ENCODE assay signal across 31 cellular contexts in the genomic region with DNA sequence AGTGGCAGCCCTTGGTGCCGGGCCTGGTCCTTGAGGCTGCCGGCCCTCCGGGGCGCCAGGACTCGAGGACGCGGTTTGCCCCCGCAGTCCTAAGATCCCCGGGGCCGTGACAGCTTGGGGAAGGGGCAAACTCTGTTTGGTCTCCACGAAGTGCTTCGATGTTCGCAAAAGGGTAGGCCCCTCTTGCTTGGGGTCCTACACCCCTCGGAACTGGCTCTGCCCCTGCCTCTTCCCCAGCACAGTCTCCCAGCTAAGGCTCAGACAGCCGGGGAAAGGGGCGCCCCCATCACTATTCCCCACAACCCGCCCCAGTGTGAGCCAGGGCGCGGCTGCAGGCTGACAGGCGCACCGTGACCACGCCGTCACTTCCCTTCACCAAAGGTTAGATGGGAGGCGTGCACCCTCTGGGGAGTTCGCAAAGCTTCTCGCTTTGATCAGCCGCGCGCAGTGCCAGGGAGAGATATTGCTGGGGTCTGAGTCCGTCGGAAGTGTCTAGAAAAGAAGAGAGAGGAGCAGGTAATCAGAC. TPM values are rescaled to one million over a fixed set of nuclear protein-coding genes. Genes with fewer than 3 reads are reported as not detected.
DNase-seq lines count a peak whose midpoint lies in the region; ATAC-seq and TF ChIP-seq lines count a peak whose summit lies in the region.
"Had no signal": no experiment of that assay in that cellular context is flagged by ENCODE, and none has a peak within 500 bp of the region (broad histone marks: within the 10 kb centered on the region; RNA-seq: fewer than 3 reads in every experiment).

No MANE protein-coding gene starts in this region.

- no peaks in the 10 kb centered on the region for H3K36me3 Mint-ChIP-seq in WTC11
- no peaks in the 10 kb centered on the region for H3K36me3 Mint-ChIP-seq in endothelial cell (ENCODE audit: low read depth, unreplicated experiment)

- H3K27ac Mint-ChIP-seq in WTC11 (no peak overlapping the region), endothelial cell (ENCODE audit: unreplicated experiment) (no peak overlapping the region)
- H3K27ac Mint-ChIP-seq: activated CD4-positive, alpha-beta T cell treated with anti-CD3 and anti-CD28 coated beads for 36 hours; activated naive CD4-positive, alpha-beta T cell treated with anti-CD3 and anti-CD28 coated beads for 36 hours; activated T-cell treated with anti-CD3 and anti-CD28 coated beads, Interleukin-2, amount 50 U/mL, for 24 hours; T-helper 1 cell treated with Interleukin-12 subunit alpha and Interleukin-12 subunit beta and Interleukin-4 antibody, amounts not matched to agents 30 μg/mL and 1 μg/mL, for 36 hours had no signal

- peaks cover 91% of the 10 kb centered on the region for H3K27me3 Mint-ChIP-seq in WTC11 (ENCODE audit: low read depth)
- peaks cover 21% of the 10 kb centered on the region for H3K27me3 Mint-ChIP-seq in endothelial cell (ENCODE audit: unreplicated experiment)

- peaks cover 93% of the 10 kb centered on the region for H3K27me3 ChIP-seq in iPS-18a (ENCODE audit: control insufficient read depth, insufficient read depth, low read length)

- no peak for TF ChIP-seq CTCF in GM12865 (IDR thresholded peaks at IDR 0.05; ENCODE audit: insufficient read depth, low read depth, low read length, missing control alignments)
- TF ChIP-seq CTCF in WTC11 (IDR thresholded peaks at IDR 0.05), result no peak
- TF ChIP-seq CTCF in retinal pigment epithelial cell (conservative IDR thresholded peaks at IDR 0.05; ENCODE audit: low read depth, low read length), result no peak
- no peak for TF ChIP-seq CTCF in endothelial cell (IDR thresholded peaks at IDR 0.05; ENCODE audit: unreplicated experiment)

- no peak overlapping the region for H3K9ac ChIP-seq in iPS-18a (ENCODE audit: low read length)

- peaks cover 51% of the 10 kb centered on the region for H3K4me1 Mint-ChIP-seq in WTC11
- H3K4me1 Mint-ChIP-seq in endothelial cell (ENCODE audit: unreplicated experiment), result peaks cover 12% of the 10 kb centered on the region
- H3K4me1 Mint-ChIP-seq: activated CD4-positive, alpha-beta T cell treated with anti-CD3 and anti-CD28 coated beads for 36 hours had no signal

- H3K27ac ChIP-seq in iPS-18a (ENCODE audit: low read length), result no peak overlapping the region
- H3K27ac ChIP-seq: heart right ventricle, neutrophil had no signal

- H3K4me1 ChIP-seq in iPS-18a (ENCODE audit: control insufficient read depth, low read depth, low read length), result peaks cover 42% of the 10 kb centered on the region
- H3K4me1 ChIP-seq: heart right ventricle had no signal

- no peaks in the 10 kb centered on the region for H3K9me3 ChIP-seq in iPS-18a (ENCODE audit: control insufficient read depth, low read depth, low read length)
- H3K9me3 ChIP-seq: heart right ventricle, neutrophil had no signal

- H3K9me3 Mint-ChIP-seq in WTC11 (no peaks in the 10 kb centered on the region), endothelial cell (ENCODE audit: unreplicated experiment) (no peaks in the 10 kb centered on the region)
- H3K9me3 Mint-ChIP-seq: activated naive CD4-positive, alpha-beta T cell treated with anti-CD3 and anti-CD28 coated beads for 36 hours; activated T-cell treated with anti-CD3 and anti-CD28 coated beads, Interleukin-2, amount 50 U/mL, for 24 hours; T-helper 1 cell treated with Interleukin-12 subunit alpha and Interleukin-12 subunit beta and Interleukin-4 antibody, amounts not matched to agents 30 μg/mL and 1 μg/mL, for 36 hours had no signal

- DNase-seq in GM12865 (ENCODE audit: low read depth) (peak; percentile 5), WTC11 (ENCODE audit: low spot score) (peak; percentile 47), retinal pigment epithelial cell (ENCODE audit: low read depth) (no peak), anterior cingulate cortex (lab: John Stamatoyannopoulos, UW) (no peak), KG1 (lab: John Stamatoyannopoulos, UW) (no peak), GM19238 (ENCODE audit: insufficient read length, low spot score) (no peak), endothelial cell (ENCODE audit: low spot score) (no peak)
- DNase-seq: ACHN; activated CD4-positive, alpha-beta T cell treated with anti-CD3 and anti-CD28 coated beads for 36 hours; activated naive CD4-positive, alpha-beta T cell treated with anti-CD3 and anti-CD28 coated beads for 36 hours; activated T-cell treated with anti-CD3 and anti-CD28 coated beads, Interleukin-2, amount 50 U/mL, for 24 hours; amniotic stem cell; central memory CD4-positive, alpha-beta T cell; COR-L47; DMS79 treated with DMSO at 0.1 percent for 48 hours; heart right ventricle; NCI-H1105 treated with DMSO at 0.1 percent for 48 hours; NCI-H2029; NCI-H226; NCI-H774; RPMI8226 had no signal

- CTCF ChIA-PET in WTC11 (lab: Charles Lee), result interaction anchor here (0.5 to 2.3 kb wide), 10 partner anchors 9 to 249 kb away, joined by 3 to 9 read pairs (median 5); no protein-coding TSS in a partner anchor

- peak; percentile 49 for ATAC-seq in WTC11
- ATAC-seq: activated CD4-positive, alpha-beta T cell treated with anti-CD3 and anti-CD28 coated beads for 36 hours; heart right ventricle had no signal

- POLR2A ChIA-PET in WTC11 (lab: Charles Lee), result interaction anchor here (1.0 to 3.0 kb wide), 4 partner anchors 9 to 78 kb away, joined by 3 to 10 read pairs (median 4); no protein-coding TSS in a partner anchor

- H3K4me3 ChIP-seq in GM12865 (ENCODE audit: low read depth, low read length) (no peak overlapping the region), iPS-18a (ENCODE audit: low read length) (peak overlapping the region; percentile 50), retinal pigment epithelial cell (ENCODE audit: low read length) (peak overlapping the region; percentile 95)
- H3K4me3 ChIP-seq: heart right ventricle had no signal

- H3K36me3 ChIP-seq in iPS-18a (ENCODE audit: control insufficient read depth, low read depth, low read length), result no peaks in the 10 kb centered on the region
- H3K36me3 ChIP-seq: heart right ventricle, neutrophil had no signal

- peak overlapping the region; percentile 75 for H3K4me3 Mint-ChIP-seq in WTC11
- H3K4me3 Mint-ChIP-seq in endothelial cell (ENCODE audit: unreplicated experiment), result no peak overlapping the region
- H3K4me3 Mint-ChIP-seq: activated CD4-positive, alpha-beta T cell treated with anti-CD3 and anti-CD28 coated beads for 36 hours; activated naive CD4-positive, alpha-beta T cell treated with anti-CD3 and anti-CD28 coated beads for 36 hours; activated T-cell treated with anti-CD3 and anti-CD28 coated beads, Interleukin-2, amount 50 U/mL, for 24 hours; T-helper 1 cell treated with Interleukin-12 subunit alpha and Interleukin-12 subunit beta and Interleukin-4 antibody, amounts not matched to agents 30 μg/mL and 1 μg/mL, for 36 hours had no signal

TF ChIP-seq in WTC11, 78 proteins besides CTCF, POLR2A, EP300 and RAD21:
- TF ChIP-seq SMAD3 (CRISPR knock-in tag; IDR thresholded peaks at IDR 0.05; ENCODE audit: borderline replicate concordance), result no peak
- 0 out of 2 replicates have a peak, but pooled peaks have one; percentile 55 for TF ChIP-seq KAT7 (CRISPR knock-in tag; IDR thresholded peaks at IDR 0.05; ENCODE audit: borderline replicate concordance)

RNA-seq across cellular contexts. Expression of gene OTX2, which starts 7.2 kb away (rescaled TPM):
- 30.1 to 34.4 TPM (median 32.5 TPM) in 3 replicates for total RNA-seq in WTC11 (2021)
- total RNA-seq in endothelial cell (ENCODE audit: unreplicated experiment), result 12.0 TPM
- total RNA-seq: activated CD4-positive, alpha-beta T cell treated with anti-CD3 and anti-CD28 coated beads for 36 hours; activated CD8-positive, alpha-beta memory T cell treated with anti-CD3 and anti-CD28 coated beads for 36 hours; activated naive CD4-positive, alpha-beta T cell treated with anti-CD3 and anti-CD28 coated beads for 36 hours; dermis microvascular lymphatic vessel endothelial cell; epithelial cell of proximal tubule; heart right ventricle; lung microvascular endothelial cell; MCF 10A; pulmonary artery endothelial cell; skeletal muscle tissue had no signal

Comparison
In these comparisons a context has a peak if more than half of its experiments do, and no peak if none do; other contexts are left out.
1. DNase-seq: peak in GM12865 (single experiment) and WTC11 (single experiment); none in retinal pigment epithelial cell (single experiment), anterior cingulate cortex (0 of 58), KG1 (single experiment), GM19238 (single experiment) and endothelial cell (single experiment).